Comparison of ENCODE assay signal across 22 cellular contexts in genomic region chr14:43540948-43541347, GRCh38.
DNase-seq lines count a peak whose midpoint lies in the region; ATAC-seq and TF ChIP-seq lines count a peak whose summit lies in the region.
"Had no signal": no experiment of that assay in that cellular context is flagged by ENCODE, and none has a peak within 500 bp of the region (broad histone marks: within the 10 kb centered on the region; RNA-seq: fewer than 3 reads in every experiment).

No MANE protein-coding gene starts in this region.

- no peak overlapping the region for H3K4me2 ChIP-seq in HCT116 (ENCODE audit: low read length)

- H3K4me3 ChIP-seq in BE2C (ENCODE audit: low read depth, low read length) (no peak overlapping the region), HCT116 (replicated peaks in 1 of 2; ENCODE audit: low read depth in 1 of 2, low read length in 2 of 2) (no peak overlapping the region), prostate gland (no peak overlapping the region)
- H3K4me3 ChIP-seq: ovary, sigmoid colon had no signal

- WGBS in prostate gland, result 86% methylated on average over 13 of the region's 13 CpGs

- H3K27ac ChIP-seq in HCT116 (ENCODE audit: low read depth, low read length) (no peak overlapping the region), prostate gland (no peak overlapping the region)
- H3K27ac ChIP-seq: ovary, sigmoid colon had no signal

- POLR2A ChIA-PET in HCT116 (lab: Charles Lee), result no interaction called here

- intact Hi-C loops in HCT116 (cut with micrococcal nuclease) (no loop called here), prostate gland (cut with DNase I) (no loop called here)

- no peak overlapping the region for H2AFZ ChIP-seq in HCT116 (ENCODE audit: low read depth, low read length, poor library complexity, severe bottlenecking)

- H3K36me3 ChIP-seq in BE2C (no peaks in the 10 kb centered on the region), HCT116 (ENCODE audit: control insufficient read depth in 1 of 2, insufficient read depth in 2 of 2, low read length in 2 of 2) (no peaks in the 10 kb centered on the region), prostate gland (no peaks in the 10 kb centered on the region)
- H3K36me3 ChIP-seq: ovary, sigmoid colon had no signal

- no peak for TF ChIP-seq POLR2A in HCT116 (IDR thresholded peaks at IDR 0.05; ENCODE audit: borderline replicate concordance, extremely low read depth, insufficient read depth, insufficient read length)
- TF ChIP-seq POLR2A in prostate gland (IDR thresholded peaks at IDR 0.05), result no peak

- in situ Hi-C loops in SK-MEL-5 (cut with HindIII; ENCODE audit: low pct_unique_long_range_greater_than_20kb, low sequenced_read_pairs), result no loop called here

- no peaks in the 10 kb centered on the region for H4K20me1 ChIP-seq in HCT116 (ENCODE audit: insufficient read depth)

- TF ChIP-seq CTCF in BE2C (IDR thresholded peaks at IDR 0.05; ENCODE audit: low read depth, low read length) (no peak), HCT116 (IDR thresholded peaks at IDR 0.05 in 2 of 3, conservative IDR thresholded peaks at IDR 0.05 in 1 of 3; ENCODE audit: borderline replicate concordance in 1 of 3, insufficient read depth in 1 of 3, low read depth in 2 of 3, low read length in 2 of 3) (peak in 2 of 3 experiments; percentile 32 to 34; a peak in 4 of 6 replicates), prostate gland (IDR thresholded peaks at IDR 0.05) (no peak)

- RAD21 ChIA-PET in HCT116 (lab: Charles Lee; ENCODE audit: low non-redundant PET in 1 of 2, low total read pairs in 2 of 2, uncharacterized antibody in 2 of 2, unreplicated experiment in 2 of 2), result no interaction called here

- no peaks in the 10 kb centered on the region for H3K79me2 ChIP-seq in HCT116 (ENCODE audit: insufficient read depth, low read length)

- no peaks in the 10 kb centered on the region; the same call in 1 of the 2 replicates for H3K9me3 ChIP-seq in BE2C
- no peaks in the 10 kb centered on the region; a peak in 1 of 4 replicates for H3K9me3 ChIP-seq in HCT116 (ENCODE audit: control insufficient read depth in 1 of 2, insufficient read depth in 1 of 2, low read depth in 1 of 2, low read length in 2 of 2)
- H3K9me3 ChIP-seq in prostate gland, result no peaks in the 10 kb centered on the region
- H3K9me3 ChIP-seq: ovary, sigmoid colon had no signal

- no peak overlapping the region for H3K9ac ChIP-seq in HCT116 (ENCODE audit: low read length)

- no peak for TF ChIP-seq RAD21 in HCT116 (IDR thresholded peaks at IDR 0.05; ENCODE audit: low read depth)

- CTCF ChIA-PET in HCT116 (lab: Charles Lee), result interaction anchor here (1.0 kb wide), 1 partner anchor 24 kb away, joined by 3 read pairs; no protein-coding TSS in a partner anchor

- DNase-seq in BE2C (peak; percentile 13), HCT116 (ENCODE audit: low read depth, low spot score) (no peak), SK-MEL-5 (ENCODE audit: low read depth, low spot score) (peak; percentile 72), iPS DF 4.7 (ENCODE audit: extremely low read depth, low spot score) (peak; percentile 22), NCI-H2107 treated with DMSO at 0.1 percent for 48 hours (lab: John Stamatoyannopoulos, UW; ENCODE audit: unreplicated experiment) (no peak), COR-L47 (lab: John Stamatoyannopoulos, UW) (no peak), prostate gland (ENCODE audit: low spot score) (no peak)
- DNase-seq: activated CD4-positive, CD25-positive, alpha-beta regulatory T cell treated with anti-CD3 and anti-CD28 coated beads, Interleukin-2, amount 50 U/mL, for 72 hours; activated CD8-positive, alpha-beta memory T cell treated with anti-CD3 and anti-CD28 coated beads for 24 hours; activated naive CD4-positive, alpha-beta T cell treated with anti-CD3 and anti-CD28 coated beads, Interleukin-2, amount 50 U/mL, for 16 hours; activated T-cell treated with anti-CD3 and anti-CD28 coated beads, Interleukin-2, amount 50 U/mL, for 48 hours; effector CD4-positive, alpha-beta T cell; GDM1; HFFc6; NCI-H1048; NCI-H2107; NCI-H510A treated with DMSO at 0.1 percent for 48 hours; ovary; SHP77 treated with DMSO at 0.1 percent for 48 hours; sigmoid colon had no signal

- ATAC-seq in HCT116, result peak; percentile 34; the same call in 1 of the 2 replicates
- no peak for ATAC-seq in GM19328 (IDR thresholded peaks at IDR 0.05; ENCODE audit: unreplicated experiment)
- ATAC-seq: stimulated activated memory B cell treated with anti-CD40 and anti-IgM and Interleukin-4, amounts not matched to agents 10 μg/mL and 1 μg/mL and 100 μg/mL, for 72 hours had no signal

- no peaks in the 10 kb centered on the region for H3K9me2 ChIP-seq in HCT116 (ENCODE audit: insufficient read depth)

- H3K4me1 ChIP-seq in BE2C, result no peaks in the 10 kb centered on the region
- no peaks in the 10 kb centered on the region for H3K4me1 ChIP-seq in HCT116 (ENCODE audit: control insufficient read depth in 1 of 2, insufficient read depth in 2 of 2, low read length in 2 of 2)
- H3K4me1 ChIP-seq in prostate gland (replicated peaks), result no peaks in the 10 kb centered on the region

- H3K27me3 ChIP-seq in BE2C, result no peaks in the 10 kb centered on the region
- H3K27me3 ChIP-seq in HCT116 (ENCODE audit: insufficient read depth, low read length), result no peaks in the 10 kb centered on the region
- H3K27me3 ChIP-seq in prostate gland (replicated peaks; ENCODE audit: insufficient read depth), result no peaks in the 10 kb centered on the region
- H3K27me3 ChIP-seq: ovary, sigmoid colon had no signal

- no TSS peak for BruUV-seq in HCT116 (replicated peaks; lab: Mats Ljungman, UMichigan)

TF ChIP-seq in HCT116, 20 proteins besides CTCF, POLR2A, EP300 and RAD21:
- TF ChIP-seq ELF1 (IDR thresholded peaks at IDR 0.05; ENCODE audit: borderline replicate concordance, low read depth) (no peak), ZFX (IDR thresholded peaks at IDR 0.05) (no peak)

Comparison
In these comparisons a context has a peak if more than half of its experiments do, and no peak if none do; other contexts are left out.
1. DNase-seq: peak in BE2C (single experiment), SK-MEL-5 (single experiment) and iPS DF 4.7 (single experiment); none in HCT116 (single experiment), NCI-H2107 treated with DMSO at 0.1 percent for 48 hours (single experiment), COR-L47 (single experiment) and prostate gland (single experiment).
2. CTCF ChIP-seq: peak in HCT116 (2 of 3); none in BE2C (single experiment) and prostate gland (0 of 4).